9 cellular contexts compared by ENCODE assay signal in genomic region chr16:48393843-48394703, GRCh38. TPM values are rescaled to one million over a fixed set of nuclear protein-coding genes. Genes with fewer than 3 reads are reported as not detected.
DNase-seq lines count a peak whose midpoint lies in the region; ATAC-seq and TF ChIP-seq lines count a peak whose summit lies in the region.
"Had no signal": no experiment of that assay in that cellular context is flagged by ENCODE, and none has a peak within 500 bp of the region (broad histone marks: within the 10 kb centered on the region; RNA-seq: fewer than 3 reads in every experiment).

No MANE protein-coding gene starts in this region.

- H3K9me3 ChIP-seq in lower lobe of right lung (no peaks in the 10 kb centered on the region), testis (no peaks in the 10 kb centered on the region)

- intact Hi-C loops in lower lobe of right lung (cut with DNase I) (no loop called here), testis (cut with DNase I; ENCODE audit: low total_unique reads) (no loop called here)

- H3K4me1 Mint-ChIP-seq in activated T-cell treated with anti-CD3 and anti-CD28 coated beads, Interleukin-2, amount 50 U/mL, for 4 hours (ENCODE audit: low read depth), result no peaks in the 10 kb centered on the region

- H3K27me3 ChIP-seq in lower lobe of right lung (ENCODE audit: low read depth) (no peaks in the 10 kb centered on the region), testis (no peaks in the 10 kb centered on the region)

- no peaks in the 10 kb centered on the region for H3K27me3 Mint-ChIP-seq in activated T-cell treated with anti-CD3 and anti-CD28 coated beads, Interleukin-2, amount 50 U/mL, for 4 hours (ENCODE audit: low read depth)
- H3K27me3 Mint-ChIP-seq: B cell had no signal

- H3K4me1 ChIP-seq in lower lobe of right lung (no peaks in the 10 kb centered on the region), testis (no peaks in the 10 kb centered on the region)

- peak; percentile 34 to 65 for ATAC-seq in activated T-cell treated with anti-CD3 and anti-CD28 coated beads, Interleukin-2, amount 50 U/mL, for 4 hours
- ATAC-seq in lower lobe of right lung (peak; percentile 36 to 50), GM18502 (IDR thresholded peaks at IDR 0.05; ENCODE audit: poor library complexity, unreplicated experiment) (no peak)

- DNase-seq in activated T-cell treated with anti-CD3 and anti-CD28 coated beads, Interleukin-2, amount 50 U/mL, for 4 hours, result no peak
- DNase-seq in activated T-cell treated with anti-CD3 and anti-CD28 coated beads, Interleukin-2, amount 50 U/mL, for 1 hour, result no peak
- DNase-seq in cerebellar cortex (ENCODE audit: low spot score), result peak; percentile 62
- no peak for DNase-seq in lower lobe of right lung
- DNase-seq in testis, result peak; percentile 52
- no peak for DNase-seq in NCI-H2196 (lab: John Stamatoyannopoulos, UW; ENCODE audit: unreplicated experiment)
- DNase-seq in HUDEP-2 (lab: John Stamatoyannopoulos, UW; ENCODE audit: unreplicated experiment in 76 of 76), result no peak

- 63 to 72% methylated on average over 12 to 17 of the region's 17 CpGs for WGBS in testis, 2 donors

- H3K27ac ChIP-seq in lower lobe of right lung (peak overlapping the region; percentile 24), testis (peak overlapping the region in 1 of 2 donors; percentile 46)

- TF ChIP-seq POLR2A in testis (IDR thresholded peaks at IDR 0.05), result no peak

- no peaks in the 10 kb centered on the region for H3K36me3 Mint-ChIP-seq in activated T-cell treated with anti-CD3 and anti-CD28 coated beads, Interleukin-2, amount 50 U/mL, for 4 hours (ENCODE audit: insufficient read depth)

- H3K4me3 ChIP-seq in lower lobe of right lung, result no peak overlapping the region
- no peak overlapping the region for H3K4me3 ChIP-seq in testis

- TF ChIP-seq CTCF in lower lobe of right lung (IDR thresholded peaks at IDR 0.05) (no peak), testis (IDR thresholded peaks at IDR 0.05) (no peak)

- H3K4me3 Mint-ChIP-seq in activated T-cell treated with anti-CD3 and anti-CD28 coated beads, Interleukin-2, amount 50 U/mL, for 4 hours, result no peak overlapping the region
- H3K4me3 Mint-ChIP-seq: B cell had no signal

- no peaks in the 10 kb centered on the region for H3K36me3 ChIP-seq in lower lobe of right lung
- no peaks in the 10 kb centered on the region for H3K36me3 ChIP-seq in testis (ENCODE audit: low read depth, missing control alignments)

- H3K9me3 Mint-ChIP-seq in activated T-cell treated with anti-CD3 and anti-CD28 coated beads, Interleukin-2, amount 50 U/mL, for 4 hours, result no peaks in the 10 kb centered on the region

RNA-seq across cellular contexts. Expression of gene SIAH1, which starts 8.9 kb away (rescaled TPM):
- total RNA-seq in activated T-cell treated with anti-CD3 and anti-CD28 coated beads, Interleukin-2, amount 50 U/mL, for 4 hours, result 10 to 100 TPM in 2 of 3 donors, 1 to 10 TPM in 1; 10.0 to 12.2 (median 10.4) TPM
- total RNA-seq in lower lobe of right lung (24.4 TPM), testis (10 to 100 TPM; 48.2 to 60.3 TPM)
- polyA plus RNA-seq in testis (ENCODE audit: insufficient read depth, low read depth, low replicate concordance), result 53.7 TPM

Comparison
In these comparisons a context has a peak if more than half of its experiments do, and no peak if none do; other contexts are left out.
1. DNase-seq: peak in cerebellar cortex (single experiment) and testis (single experiment); none in activated T-cell treated with anti-CD3 and anti-CD28 coated beads, Interleukin-2, amount 50 U/mL, for 4 hours (single experiment), activated T-cell treated with anti-CD3 and anti-CD28 coated beads, Interleukin-2, amount 50 U/mL, for 1 hour (single experiment), lower lobe of right lung (single experiment), NCI-H2196 (single experiment) and HUDEP-2 (0 of 76).